31 cellular contexts compared by ENCODE assay signal in the genomic region with DNA sequence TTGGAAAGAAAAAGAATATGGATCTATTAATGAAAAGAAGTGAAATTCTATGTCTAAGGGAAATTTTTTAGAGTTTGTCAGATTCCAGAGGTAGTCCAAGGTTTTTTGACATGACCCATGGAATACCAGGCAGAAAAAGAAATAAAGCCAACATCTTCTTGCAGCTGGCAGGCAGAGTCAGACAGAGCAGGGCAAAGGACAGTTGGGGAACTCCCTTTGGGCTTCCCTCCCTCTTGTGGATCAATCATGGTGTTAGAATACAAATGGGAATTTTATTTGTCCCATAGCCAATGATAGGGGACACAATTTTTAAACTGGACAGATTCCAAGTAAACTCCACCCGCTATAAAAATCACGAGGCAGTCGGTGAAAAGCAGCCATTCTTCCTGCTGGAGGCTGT.
"Had no signal": no experiment of that assay in that cellular context is flagged by ENCODE, and none has a peak within 500 bp of the region (broad histone marks: within the 10 kb centered on the region; RNA-seq: fewer than 3 reads in every experiment).

No MANE protein-coding gene starts in this region.

- H3K4me1 ChIP-seq: breast epithelium had no signal

- ATAC-seq: activated CD8-positive, alpha-beta T cell treated with anti-CD3 and anti-CD28 coated beads for 36 hours; Panc1; T-cell had no signal

- H3K9me3 ChIP-seq: ascending aorta, breast epithelium had no signal

- H3K9me3 Mint-ChIP-seq: activated CD8-positive, alpha-beta T cell treated with anti-CD3 and anti-CD28 coated beads for 36 hours; activated naive CD4-positive, alpha-beta T cell treated with anti-CD3 and anti-CD28 coated beads, Interleukin-2, amount 50 U/mL, for 24 hours; activated naive CD8-positive, alpha-beta T cell treated with anti-CD3 and anti-CD28 coated beads, Interleukin-2, amount 10 ng/mL, durations not matched to agents 7 days and 5 days; T-cell had no signal

- H3K27ac ChIP-seq: ascending aorta, WERI-Rb-1 had no signal

- H3K4me3 ChIP-seq: ascending aorta had no signal

- H3K27me3 ChIP-seq: ascending aorta, breast epithelium had no signal

- H3K4me3 Mint-ChIP-seq: activated CD8-positive, alpha-beta T cell treated with anti-CD3 and anti-CD28 coated beads for 36 hours; activated naive CD4-positive, alpha-beta T cell treated with anti-CD3 and anti-CD28 coated beads, Interleukin-2, amount 50 U/mL, for 24 hours; activated naive CD8-positive, alpha-beta T cell treated with anti-CD3 and anti-CD28 coated beads, Interleukin-2, amount 10 ng/mL, durations not matched to agents 7 days and 5 days; T-cell had no signal

- H3K36me3 ChIP-seq: ascending aorta, breast epithelium, WERI-Rb-1 had no signal

- DNase-seq: activated CD4-positive, alpha-beta T cell treated with anti-CD3 and anti-CD28 coated beads for 1 hour; activated CD4-positive, alpha-beta T cell treated with anti-CD3 and anti-CD28 coated beads for 48 hours; activated CD4-positive, CD25-positive, alpha-beta regulatory T cell; activated CD8-positive, alpha-beta T cell treated with anti-CD3 and anti-CD28 coated beads for 36 hours; activated gamma-delta T cell; activated naive CD4-positive, alpha-beta T cell treated with Interleukin-2 at 50 U/mL for 16 hours; activated naive CD8-positive, alpha-beta T cell treated with anti-CD3 and anti-CD28 coated beads, Interleukin-2, amount 10 ng/mL, durations not matched to agents 7 days and 5 days; activated T-cell treated with anti-CD3 and anti-CD28 coated beads, Interleukin-2, amount 50 U/mL, for 1 hour; amygdala; caudate nucleus; Karpas-422; KBM-7; NCI-H1105; NCI-H1417 treated with DMSO at 0.1 percent for 48 hours; NCI-H187 treated with DMSO at 0.1 percent for 48 hours; NCI-H2081; NCI-H2171 treated with DMSO at 0.1 percent for 48 hours; NCI-H2227 treated with DMSO at 0.1 percent for 48 hours; NCI-H446; NCI-H510A treated with DMSO at 0.1 percent for 48 hours; NCI-H526 treated with DMSO at 0.1 percent for 48 hours; SIG-M5; T-cell; T-helper 2 cell; T-helper 9 cell; WERI-Rb-1 had no signal

- H3K27ac Mint-ChIP-seq: activated CD8-positive, alpha-beta T cell treated with anti-CD3 and anti-CD28 coated beads for 36 hours; activated naive CD4-positive, alpha-beta T cell treated with anti-CD3 and anti-CD28 coated beads, Interleukin-2, amount 50 U/mL, for 24 hours; activated naive CD8-positive, alpha-beta T cell treated with anti-CD3 and anti-CD28 coated beads, Interleukin-2, amount 10 ng/mL, durations not matched to agents 7 days and 5 days; activated T-helper 2 cell treated with anti-CD3 and anti-CD28 coated beads, Interferon-gamma antibody, Interleukin-2, Interleukin-4, amounts not matched to agents 10 μg/mL and 5 μg/mL and 100 μg/mL, durations not matched to agents 14 hours and 24 hours and 36 hours; T-cell had no signal

- H3K27me3 Mint-ChIP-seq: activated CD8-positive, alpha-beta T cell treated with anti-CD3 and anti-CD28 coated beads for 36 hours; activated naive CD4-positive, alpha-beta T cell treated with anti-CD3 and anti-CD28 coated beads, Interleukin-2, amount 50 U/mL, for 24 hours; activated naive CD8-positive, alpha-beta T cell treated with anti-CD3 and anti-CD28 coated beads, Interleukin-2, amount 10 ng/mL, durations not matched to agents 7 days and 5 days; T-cell had no signal
